9 cellular contexts compared by ENCODE assay signal in the genomic region with DNA sequence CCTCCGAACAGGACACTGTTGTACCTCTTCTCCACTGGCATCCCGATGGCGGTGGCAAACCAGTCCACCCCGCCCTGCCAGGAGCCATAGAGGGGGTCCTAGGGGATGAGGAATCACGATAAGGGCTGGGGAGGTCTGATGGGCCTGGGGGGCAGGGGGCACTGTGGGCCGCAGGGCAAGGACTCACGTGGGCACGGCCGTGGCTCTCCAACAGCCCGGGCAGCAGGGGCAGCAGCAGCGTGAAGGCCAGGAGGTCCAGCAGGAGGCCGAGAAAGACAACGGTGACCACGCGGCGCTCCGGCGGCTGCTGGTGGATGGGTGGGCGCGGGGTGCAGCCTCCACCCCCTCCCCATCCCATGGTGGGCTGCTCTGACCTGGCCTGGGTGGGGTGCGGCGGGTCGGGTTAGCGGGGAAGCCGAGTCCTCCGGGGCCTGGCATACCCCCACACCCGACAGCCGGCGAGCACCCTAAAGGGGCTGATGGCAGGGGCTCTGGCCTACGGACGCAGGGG. TPM values are rescaled to one million over a fixed set of nuclear protein-coding genes. Genes with fewer than 3 reads are reported as not detected.
DNase-seq lines count a peak whose midpoint lies in the region; ATAC-seq, FAIRE-seq and TF ChIP-seq lines count a peak whose summit lies in the region.
"Had no signal": no experiment of that assay in that cellular context is flagged by ENCODE, and none has a peak within 500 bp of the region (broad histone marks: within the 10 kb centered on the region; RNA-seq: fewer than 3 reads in every experiment).

No MANE protein-coding gene starts in this region.

- FAIRE-seq in RCC 7860 (lab: Jason Lieb, UNC) = no peak

- H3K4me3 ChIP-seq in adipocyte (ENCODE audit: low read length) = peak overlapping the region; percentile 77
- peak overlapping the region; percentile 72; the same call in 1 of the 2 replicates for H3K4me3 ChIP-seq in iPS-20b (ENCODE audit: low read length)

- H3K4me1 ChIP-seq in adipocyte (ENCODE audit: control insufficient read depth, insufficient read depth, low read length) = peaks cover 24% of the 10 kb centered on the region
- H3K4me1 ChIP-seq in iPS-20b (ENCODE audit: insufficient read depth, low read length) = peaks cover 8% of the 10 kb centered on the region; the same call in 1 of the 2 replicates

- no peaks in the 10 kb centered on the region; the same call in 1 of the 2 replicates for H3K9me3 Mint-ChIP-seq in HFFc6
- H3K9me3 Mint-ChIP-seq in stimulated activated memory B cell treated with anti-CD40 and anti-IgM and Interleukin-4, amounts not matched to agents 10 μg/mL and 1 μg/mL and 100 μg/mL, for 72 hours = no peaks in the 10 kb centered on the region

- ATAC-seq in stimulated activated memory B cell treated with anti-CD40 and anti-IgM and Interleukin-4, amounts not matched to agents 10 μg/mL and 1 μg/mL and 100 μg/mL, for 72 hours = peak; percentile 0
- ATAC-seq in HG03442 (IDR thresholded peaks at IDR 0.05; ENCODE audit: unreplicated experiment) = no peak
- no peak for ATAC-seq in HG02642 (IDR thresholded peaks at IDR 0.05; ENCODE audit: poor library complexity, unreplicated experiment)

- DNase-seq in HFFc6 = no peak
- DNase-seq in adipocyte (ENCODE audit: low read depth) = no peak
- DNase-seq in NCI-H226 = no peak
- DNase-seq in RCC 7860 (ENCODE audit: low spot score) = no peak
- DNase-seq: NCI-H2107 had no signal

- H3K4me3 Mint-ChIP-seq in HFFc6 = peak overlapping the region; percentile 94
- peak overlapping the region; percentile 97 for H3K4me3 Mint-ChIP-seq in stimulated activated memory B cell treated with anti-CD40 and anti-IgM and Interleukin-4, amounts not matched to agents 10 μg/mL and 1 μg/mL and 100 μg/mL, for 72 hours

- peak overlapping the region; percentile 93 for H3K27ac Mint-ChIP-seq in HFFc6
- peak overlapping the region; percentile 86 for H3K27ac Mint-ChIP-seq in stimulated activated memory B cell treated with anti-CD40 and anti-IgM and Interleukin-4, amounts not matched to agents 10 μg/mL and 1 μg/mL and 100 μg/mL, for 72 hours

- no peaks in the 10 kb centered on the region for H3K9me3 ChIP-seq in adipocyte (ENCODE audit: control insufficient read depth, low read length)
- H3K9me3 ChIP-seq in iPS-20b (ENCODE audit: insufficient read depth, low read depth, low read length) = no peaks in the 10 kb centered on the region

- no peak for TF ChIP-seq CTCF in HFFc6 (IDR thresholded peaks at IDR 0.05)

- H3K9ac ChIP-seq in adipocyte (ENCODE audit: low read length) (peak overlapping the region; percentile 75), iPS-20b (ENCODE audit: low read depth, low read length) (peak overlapping the region; percentile 61; the same call in 1 of the 2 replicates)

- H3K36me3 ChIP-seq in adipocyte (ENCODE audit: control insufficient read depth, insufficient read depth, low read length, severe bottlenecking) = peaks cover 46% of the 10 kb centered on the region
- peaks cover 59% of the 10 kb centered on the region for H3K36me3 ChIP-seq in iPS-20b (ENCODE audit: insufficient read depth, low read depth, low read length)

- peaks cover 26% of the 10 kb centered on the region for H3K4me1 Mint-ChIP-seq in HFFc6 (ENCODE audit: low read depth)
- H3K4me1 Mint-ChIP-seq in stimulated activated memory B cell treated with anti-CD40 and anti-IgM and Interleukin-4, amounts not matched to agents 10 μg/mL and 1 μg/mL and 100 μg/mL, for 72 hours = peaks cover 62% of the 10 kb centered on the region

- H3K27ac ChIP-seq in iPS-20b (ENCODE audit: low read length) = no peak overlapping the region

- H3K27me3 Mint-ChIP-seq in HFFc6 (ENCODE audit: insufficient read depth) = peaks cover 9% of the 10 kb centered on the region
- no peaks in the 10 kb centered on the region for H3K27me3 Mint-ChIP-seq in stimulated activated memory B cell treated with anti-CD40 and anti-IgM and Interleukin-4, amounts not matched to agents 10 μg/mL and 1 μg/mL and 100 μg/mL, for 72 hours

- H3K27me3 ChIP-seq in adipocyte (replicated peaks; ENCODE audit: control insufficient read depth, insufficient read depth, low read length) = no peaks in the 10 kb centered on the region
- H3K27me3 ChIP-seq in iPS-20b (ENCODE audit: insufficient read depth, low read length) = no peaks in the 10 kb centered on the region

- H3K36me3 Mint-ChIP-seq in HFFc6 (ENCODE audit: low read depth) = peaks cover 37% of the 10 kb centered on the region
- H3K36me3 Mint-ChIP-seq in stimulated activated memory B cell treated with anti-CD40 and anti-IgM and Interleukin-4, amounts not matched to agents 10 μg/mL and 1 μg/mL and 100 μg/mL, for 72 hours = peaks cover 47% of the 10 kb centered on the region

RNA-seq across cellular contexts. Expression of gene NOP14, which starts 29.6 kb away (rescaled TPM):
- 10 to 100 TPM; 34.8 to 39.4 (median 37.0) TPM for total RNA-seq in HFFc6 (2021; fragmentation: NEBNext Ultra II Directional; extraction: Animal tissue kit (Norgen Biotek cat#: 25700))

RNA-seq across cellular contexts. Expression of gene GRK4, which starts 29.8 kb away (rescaled TPM):
- total RNA-seq in HFFc6 (2021; fragmentation: NEBNext Ultra II Directional; extraction: Animal tissue kit (Norgen Biotek cat#: 25700)) = 1 to 10 TPM; 5.1 to 8.1 (median 6.7) TPM
